ENCODE assay signal across 20 cellular contexts in genomic region chr13:105329359-105329758, GRCh38.
DNase-seq lines count a peak whose midpoint lies in the region; ATAC-seq and TF ChIP-seq lines count a peak whose summit lies in the region.
"Had no signal": no experiment of that assay in that cellular context is flagged by ENCODE, and none has a peak within 500 bp of the region (broad histone marks: within the 10 kb centered on the region; RNA-seq: fewer than 3 reads in every experiment).

No MANE protein-coding gene starts in this region.

- H3K9me3 ChIP-seq in DND-41 (ENCODE audit: insufficient read depth, low read length, severe bottlenecking): peaks cover 8% of the 10 kb centered on the region
- H3K9me3 ChIP-seq: Peyer's patch had no signal

- TF ChIP-seq CTCF in DND-41 (IDR thresholded peaks at IDR 0.05; ENCODE audit: borderline replicate concordance, extremely low read depth, low read length, poor library complexity, severe bottlenecking): peak; percentile 22
- no peak for TF ChIP-seq CTCF in NB4 (IDR thresholded peaks at IDR 0.05; ENCODE audit: low read depth, low read length)

- H2AFZ ChIP-seq in DND-41 (ENCODE audit: low read depth, low read length): 0 out of 2 replicates have a peak overlapping the region, but pooled peaks have one; percentile 20

- no peak for TF ChIP-seq POLR2A in NB4 (IDR thresholded peaks at IDR 0.05; ENCODE audit: extremely low read depth, insufficient read length)

- ATAC-seq in DND-41 (ENCODE audit: insufficient read depth, low read depth): peak; percentile 69; the same call in 2 of the 3 replicates
- ATAC-seq in HG02840 (IDR thresholded peaks at IDR 0.05; ENCODE audit: low FRiP score, unreplicated experiment): no peak
- no peak for ATAC-seq in HG03280 (IDR thresholded peaks at IDR 0.05; ENCODE audit: unreplicated experiment)
- no peak for ATAC-seq in GM19351 (IDR thresholded peaks at IDR 0.05; ENCODE audit: unreplicated experiment)
- ATAC-seq: CD8-positive, alpha-beta T cell; HepG2 had no signal

- H4K20me1 ChIP-seq in DND-41 (ENCODE audit: insufficient read depth, low read length): no peaks in the 10 kb centered on the region

- H3K9ac ChIP-seq in DND-41 (ENCODE audit: low read depth, low read length): no peak overlapping the region

- H3K4me3 ChIP-seq in DND-41 (ENCODE audit: low read depth in 1 of 2, low read length in 2 of 2) (no peak overlapping the region), NB4 (ENCODE audit: low read depth, low read length) (no peak overlapping the region)
- H3K4me3 ChIP-seq: Peyer's patch had no signal

- no peak overlapping the region; the same call in 1 of the 2 replicates for H3K27ac ChIP-seq in DND-41 (ENCODE audit: low read length)
- H3K27ac ChIP-seq: Peyer's patch had no signal

- H3K4me1 ChIP-seq in DND-41 (ENCODE audit: insufficient read depth, low read length): peaks cover 21% of the 10 kb centered on the region
- H3K4me1 ChIP-seq: Peyer's patch had no signal

- H3K27me3 ChIP-seq in DND-41 (ENCODE audit: insufficient read depth, low read length, poor library complexity): no peaks in the 10 kb centered on the region
- H3K27me3 ChIP-seq: Peyer's patch had no signal

- DNase-seq in DND-41 (no peak), GF-D8 (lab: John Stamatoyannopoulos, UW) (peak; percentile 28), NB4 (ENCODE audit: low read depth) (peak; percentile 28), amniotic epithelial cell (ENCODE audit: low read depth) (peak; percentile 16), HuH-7.5 (ENCODE audit: low spot score) (no peak)
- DNase-seq: C1 segment of cervical spinal cord; CD8-positive, alpha-beta T cell; DMS79 treated with DMSO at 0.1 percent for 48 hours; KG1; MV-4-11; NCI-H1694; NCI-H2029 treated with DMSO at 0.1 percent for 48 hours; NCI-H69; Peyer's patch; SHP77 treated with DMSO at 0.1 percent for 48 hours; SW 1271 had no signal

- no peak overlapping the region for H3K4me2 ChIP-seq in DND-41 (ENCODE audit: insufficient read depth, low read length)

- H3K36me3 ChIP-seq in DND-41 (ENCODE audit: insufficient read depth, low read length): no peaks in the 10 kb centered on the region
- H3K36me3 ChIP-seq: Peyer's patch had no signal

- no peaks in the 10 kb centered on the region for H3K79me2 ChIP-seq in DND-41 (ENCODE audit: insufficient read depth, low read length)

Comparison
In these comparisons a context has a peak if more than half of its experiments do, and no peak if none do; other contexts are left out.
1. DNase-seq: peak in GF-D8 (single experiment), NB4 (single experiment) and amniotic epithelial cell (single experiment); none in DND-41 (single experiment) and HuH-7.5 (single experiment).